ENCODE assay signal across 8 cellular contexts in the genomic region with DNA sequence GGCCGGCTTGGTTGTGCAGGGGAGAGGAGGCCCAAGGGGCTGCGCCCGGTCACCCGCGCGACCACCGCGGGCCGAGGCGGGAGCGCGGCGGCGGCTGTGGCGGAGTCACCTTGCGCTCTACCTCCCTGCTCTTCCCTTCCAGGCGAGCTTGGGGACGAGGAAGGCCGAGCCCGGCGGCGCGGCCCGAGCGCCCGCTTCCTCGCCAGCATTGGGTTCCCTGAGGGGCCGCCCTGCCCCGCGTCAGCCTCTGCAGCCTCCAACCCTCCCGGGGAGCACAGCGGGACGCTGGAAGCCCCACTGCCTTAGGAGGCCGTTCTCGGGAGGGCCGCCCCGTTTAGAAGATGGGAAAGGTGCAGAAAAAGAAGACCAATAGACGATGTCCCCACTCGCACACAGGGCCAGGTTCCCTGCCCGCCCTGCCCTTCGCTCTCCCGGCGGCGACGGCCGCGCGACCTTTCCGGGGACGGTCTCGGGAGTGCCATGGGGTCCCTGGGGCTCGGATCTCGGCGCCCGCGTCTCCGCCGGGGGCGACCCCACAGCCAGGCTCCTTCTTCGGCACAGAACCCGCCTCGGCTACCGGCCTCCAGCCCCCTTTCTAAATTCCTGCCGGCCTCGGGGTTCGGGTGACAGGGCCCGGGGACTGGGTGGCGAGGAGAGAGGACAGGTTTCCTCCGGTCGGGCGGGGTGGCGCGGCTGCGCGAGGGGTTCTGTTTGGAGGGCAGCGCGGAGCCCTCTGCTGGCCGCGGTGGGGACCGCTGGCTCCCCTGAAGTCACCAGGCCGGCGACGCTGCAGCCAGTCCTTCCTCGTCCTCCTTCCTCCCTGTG.
DNase-seq lines count a peak whose midpoint lies in the region; ATAC-seq and TF ChIP-seq lines count a peak whose summit lies in the region.

No MANE protein-coding gene starts in this region.

- peaks cover 26% of the 10 kb centered on the region for H3K4me1 Mint-ChIP-seq in chondrocyte (ENCODE audit: low read depth)

- no peak for DNase-seq in AG04449 (ENCODE audit: low read depth, low spot score)
- DNase-seq in NCI-H2227 treated with DMSO at 0.1 percent for 48 hours (lab: John Stamatoyannopoulos, UW) = peak; percentile 67
- peak; percentile 76 to 82 for DNase-seq in activated CD4-positive, alpha-beta T cell treated with anti-CD3 and anti-CD28 coated beads for 24 hours (ENCODE audit: low read depth in 2 of 2)
- DNase-seq in chondrocyte (ENCODE audit: low spot score) = no peak
- peak; percentile 26 for DNase-seq in kidney epithelial cell (ENCODE audit: low read depth)
- DNase-seq in stimulated activated CD4-positive, alpha-beta T cell treated with anti-CD3 and anti-CD28 coated beads, Interleukin-15, amount 100 ng/mL, for 1 hour (ENCODE audit: low read depth in 1 of 2, low spot score in 1 of 2) = peak; percentile 62 to 78

- no peaks in the 10 kb centered on the region for H3K36me3 Mint-ChIP-seq in chondrocyte (ENCODE audit: low read depth)

- POLR2A ChIA-PET in AG04449 (lab: Yijun Ruan, JAX) = interaction anchor here (0.8 kb wide), 1 partner anchor 588 kb away, joined by 3 read pairs; no protein-coding TSS in a partner anchor

- TF ChIP-seq CTCF in AG04449 (IDR thresholded peaks at IDR 0.05; ENCODE audit: insufficient read depth, low read length, missing control alignments) = peak; percentile 100
- TF ChIP-seq CTCF in chondrocyte (IDR thresholded peaks at IDR 0.05) = peak; percentile 91
- peak; percentile 94 for TF ChIP-seq CTCF in kidney epithelial cell (IDR thresholded peaks at IDR 0.05; ENCODE audit: insufficient read depth, low read length, poor library complexity, severe bottlenecking)

- CTCF ChIA-PET in AG04449 (lab: Yijun Ruan, JAX) = interaction anchor here (0.7 to 2.3 kb wide), 15 partner anchors 10 to 494 kb away, joined by 3 to 12 read pairs (median 4); no protein-coding TSS in a partner anchor

- H3K4me3 ChIP-seq in AG04449 (ENCODE audit: low read depth, low read length) (peak overlapping the region; percentile 69), kidney epithelial cell (ENCODE audit: low read depth, low read length) (peak overlapping the region; percentile 68)

- H3K27me3 Mint-ChIP-seq in chondrocyte (ENCODE audit: low read depth) = no peaks in the 10 kb centered on the region

- peak overlapping the region; percentile 73 for H3K4me3 Mint-ChIP-seq in chondrocyte (ENCODE audit: unreplicated experiment)

- ATAC-seq in GM18861 (IDR thresholded peaks at IDR 0.05; ENCODE audit: unreplicated experiment) (peak; percentile 98), HG03097 (IDR thresholded peaks at IDR 0.05; ENCODE audit: low FRiP score, unreplicated experiment) (peak; percentile 97)

- H3K36me3 ChIP-seq in kidney epithelial cell (ENCODE audit: control insufficient read depth, insufficient read depth, low read length) = no peaks in the 10 kb centered on the region

- peak overlapping the region; percentile 45 for H3K27ac Mint-ChIP-seq in chondrocyte (ENCODE audit: unreplicated experiment)

- no peaks in the 10 kb centered on the region for H3K27me3 ChIP-seq in kidney epithelial cell (ENCODE audit: control insufficient read depth, insufficient read depth, low read length)

- H3K9me3 Mint-ChIP-seq in chondrocyte (ENCODE audit: low read depth) = no peaks in the 10 kb centered on the region

Comparison
In these comparisons a context has a peak if more than half of its experiments do, and no peak if none do; other contexts are left out.
1. DNase-seq: peak in NCI-H2227 treated with DMSO at 0.1 percent for 48 hours (single experiment), activated CD4-positive, alpha-beta T cell treated with anti-CD3 and anti-CD28 coated beads for 24 hours (2 of 2), kidney epithelial cell (single experiment) and stimulated activated CD4-positive, alpha-beta T cell treated with anti-CD3 and anti-CD28 coated beads, Interleukin-15, amount 100 ng/mL, for 1 hour (2 of 2); none in AG04449 (single experiment) and chondrocyte (single experiment).
2. Peak in every context shown above with its lines, with median percentiles within 50 percentile points of each other: CTCF ChIP-seq.